In the genomic region with DNA sequence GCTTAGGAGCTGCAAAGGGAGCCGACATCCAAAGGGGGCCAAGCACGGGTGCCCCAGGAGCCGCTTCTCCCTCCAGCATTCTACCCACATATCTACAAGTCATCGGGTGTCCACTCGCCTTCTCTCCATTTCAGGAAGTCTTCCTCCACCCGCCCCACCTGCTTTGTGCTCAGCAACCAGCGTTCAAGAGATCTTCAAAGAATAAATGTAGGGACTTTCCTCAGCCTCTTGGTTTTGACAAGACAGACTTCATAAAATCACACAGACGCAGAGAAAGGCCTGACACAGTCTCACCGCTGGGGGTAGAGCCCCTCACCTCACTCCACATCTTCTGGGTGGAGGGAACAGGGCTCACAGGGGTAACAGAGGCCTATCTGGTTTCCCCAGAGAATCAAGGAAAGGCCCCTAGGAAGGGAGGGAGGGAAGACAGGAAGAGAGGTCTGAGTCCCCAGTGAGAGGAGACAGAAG, we compare ENCODE assay signal across 8 cellular contexts. TPM values are rescaled to one million over a fixed set of nuclear protein-coding genes. Genes with fewer than 3 reads are reported as not detected.
DNase-seq lines count a peak whose midpoint lies in the region; ATAC-seq, FAIRE-seq and TF ChIP-seq lines count a peak whose summit lies in the region.

No MANE protein-coding gene starts in this region.

- H3K27me3 ChIP-seq in DOHH2 (ENCODE audit: control insufficient read depth, low read length) (no peaks in the 10 kb centered on the region), neural progenitor cell (no peaks in the 10 kb centered on the region), ascending aorta (no peaks in the 10 kb centered on the region)

- H3K4me1 ChIP-seq in DOHH2 (ENCODE audit: control insufficient read depth, low read length): peaks cover 41% of the 10 kb centered on the region
- H3K4me1 ChIP-seq in neural progenitor cell: peaks cover 58% of the 10 kb centered on the region
- peaks cover 4 to 22% of the 10 kb centered on the region in 2 donors for H3K4me1 ChIP-seq in ascending aorta
- peaks cover 25 to 34% of the 10 kb centered on the region in 2 donors for H3K4me1 ChIP-seq in kidney (ENCODE audit: control insufficient read depth in 1 of 2, insufficient read depth in 1 of 2, low read depth in 1 of 2, low read length in 2 of 2)

- H3K9me2 ChIP-seq in DOHH2 (replicated peaks; ENCODE audit: control insufficient read depth, low read length): no peaks in the 10 kb centered on the region

- peak; percentile 51 for DNase-seq in activated naive CD4-positive, alpha-beta T cell treated with anti-CD3 and anti-CD28 coated beads, Interleukin-2, amount 50 U/mL, for 16 hours
- DNase-seq in neural progenitor cell (ENCODE audit: low spot score) (no peak), 8988T (no peak), kidney tubule cell (ENCODE audit: low spot score) (no peak), ascending aorta (ENCODE audit: low spot score in 2 of 2) (no peak), kidney (no peak)

- H3K9ac ChIP-seq in neural progenitor cell: no peak overlapping the region
- peak overlapping the region in 1 of 2 donors; percentile 23 for H3K9ac ChIP-seq in kidney (ENCODE audit: low read length in 2 of 2)

- peaks cover 5% of the 10 kb centered on the region; the same call in 1 of the 2 replicates for H3F3A ChIP-seq in DOHH2 (ENCODE audit: control insufficient read depth, insufficient read depth)
- H3F3A ChIP-seq in neural progenitor cell (ENCODE audit: low read depth): peaks cover 39% of the 10 kb centered on the region

- ATAC-seq in HG03575 (IDR thresholded peaks at IDR 0.05; ENCODE audit: extremely low read depth, insufficient number of reproducible peaks, low FRiP score, unreplicated experiment): peak; percentile 48

- peaks cover 7% of the 10 kb centered on the region for H3K27me3 Mint-ChIP-seq in neural progenitor cell (ENCODE audit: insufficient read depth, low read depth)

- intact Hi-C loops in ascending aorta (cut with DNase I): no loop called here
- intact Hi-C loops in kidney (cut with DNase I): no loop called here

- peaks cover 93% of the 10 kb centered on the region for H3K4me1 Mint-ChIP-seq in neural progenitor cell

- peak overlapping the region; percentile 80 for H3K4me3 Mint-ChIP-seq in neural progenitor cell

- peak overlapping the region; percentile 34 for H3K4me3 ChIP-seq in DOHH2 (ENCODE audit: low read length)
- no peak overlapping the region for H3K4me3 ChIP-seq in neural progenitor cell
- H3K4me3 ChIP-seq in ascending aorta: no peak overlapping the region
- H3K4me3 ChIP-seq in kidney (ENCODE audit: low read length in 2 of 2): no peak overlapping the region

- TF ChIP-seq CTCF in DOHH2 (IDR thresholded peaks at IDR 0.05; ENCODE audit: low read depth, low read length, poor library complexity, severe bottlenecking) (no peak), neural progenitor cell (IDR thresholded peaks at IDR 0.05) (no peak), ascending aorta (IDR thresholded peaks at IDR 0.05) (no peak), kidney (IDR thresholded peaks at IDR 0.05; ENCODE audit: borderline replicate concordance, extremely low read depth, insufficient read depth) (no peak)

- no peak for FAIRE-seq in kidney (lab: Jason Lieb, UNC)

- H3K36me3 Mint-ChIP-seq in neural progenitor cell: peaks cover 11% of the 10 kb centered on the region

- H3K79me2 ChIP-seq in DOHH2 (ENCODE audit: control insufficient read depth, low read length): no peaks in the 10 kb centered on the region
- peaks cover 100% of the 10 kb centered on the region for H3K79me2 ChIP-seq in neural progenitor cell (ENCODE audit: low read depth)

- H4K20me1 ChIP-seq in DOHH2 (ENCODE audit: control insufficient read depth, insufficient read depth, low read depth, low read length) (0 out of 2 replicates have a peak, but pooled peaks cover 3% of the 10 kb centered on the region), neural progenitor cell (ENCODE audit: low read depth) (peaks cover 100% of the 10 kb centered on the region)

- no peak overlapping the region for H3K27ac ChIP-seq in DOHH2 (ENCODE audit: low read depth, low read length)
- H3K27ac ChIP-seq in neural progenitor cell: peak overlapping the region; percentile 10
- H3K27ac ChIP-seq in ascending aorta: no peak overlapping the region
- peak overlapping the region in 1 of 2 donors; percentile 30 for H3K27ac ChIP-seq in kidney (ENCODE audit: low read depth in 2 of 2, low read length in 2 of 2)

- H3K4me2 ChIP-seq in DOHH2 (ENCODE audit: low read length): peak overlapping the region; percentile 32
- H3K4me2 ChIP-seq in neural progenitor cell: peak overlapping the region; percentile 68

- H3K36me3 ChIP-seq in DOHH2 (ENCODE audit: control insufficient read depth, low read length): no peaks in the 10 kb centered on the region
- H3K36me3 ChIP-seq in neural progenitor cell: no peaks in the 10 kb centered on the region
- H3K36me3 ChIP-seq in ascending aorta: peaks cover 0 to 3% of the 10 kb centered on the region in 2 donors
- H3K36me3 ChIP-seq in kidney (ENCODE audit: control insufficient read depth in 1 of 2, insufficient read depth in 2 of 2, low read length in 2 of 2): peaks cover 0 to 9% of the 10 kb centered on the region in 2 donors

- H3K9me3 Mint-ChIP-seq in neural progenitor cell: no peaks in the 10 kb centered on the region

- no peaks in the 10 kb centered on the region for H3K9me3 ChIP-seq in DOHH2 (ENCODE audit: control insufficient read depth, insufficient read depth, low read length)
- no peaks in the 10 kb centered on the region for H3K9me3 ChIP-seq in neural progenitor cell (ENCODE audit: low read depth)
- H3K9me3 ChIP-seq in ascending aorta: no peaks in the 10 kb centered on the region
- no peaks in the 10 kb centered on the region for H3K9me3 ChIP-seq in kidney (ENCODE audit: control insufficient read depth in 1 of 2, low read length in 2 of 2)

- H3K27ac Mint-ChIP-seq in neural progenitor cell: peak overlapping the region; percentile 95

- H2AFZ ChIP-seq in neural progenitor cell (replicated peaks): no peak overlapping the region

RNA-seq across cellular contexts. Expression of a gene that starts 49.5 kb away (rescaled TPM):
- total RNA-seq in neural progenitor cell (ENCODE audit: low replicate concordance) (53.0 and 86.1 TPM in 2 replicates), ascending aorta (51.0 TPM), kidney (49.6 TPM)
- polyA plus RNA-seq in kidney (ENCODE audit: insufficient read depth, low read depth, low replicate concordance): 33.3 TPM
